ENCODE assay signal across 8 cellular contexts in genomic region chr3:99817437-99818240, GRCh38. TPM values are rescaled to one million over a fixed set of nuclear protein-coding genes. Genes with fewer than 3 reads are reported as not detected.
DNase-seq lines count a peak whose midpoint lies in the region; ATAC-seq and TF ChIP-seq lines count a peak whose summit lies in the region.

CMSS1 (plus strand) TSS chr3:99817862.

- peaks cover 5% of the 10 kb centered on the region for H3K4me1 ChIP-seq in fibroblast of lung (ENCODE audit: control insufficient read depth, extremely low read depth, insufficient read depth, low read length)

- DNase-seq in ELF-1 (ENCODE audit: low read depth, low spot score) (peak; percentile 95), GOT3 (lab: John Stamatoyannopoulos, UW) (peak; percentile 78), LNCaP clone FGC (ENCODE audit: low read depth) (peak; percentile 76), RWPE1 (ENCODE audit: low spot score) (peak; percentile 89), fibroblast of lung (ENCODE audit: low read depth in 2 of 2) (peak; percentile 90 to 94)
- peak; percentile 92 to 99 (median 97) for DNase-seq in naive thymus-derived CD8-positive, alpha-beta T cell
- DNase-seq in stimulated activated naive CD4-positive, alpha-beta T cell (lab: John Stamatoyannopoulos, UW): peak; percentile 91 to 98 (median 94)

- H3K27ac ChIP-seq in RWPE1 (peak within 1 kb of the TSS; percentile 82), fibroblast of lung (ENCODE audit: insufficient read depth, low read length) (peak within 1 kb of the TSS; percentile 94)

- peak within 1 kb of the TSS; percentile 96 for H3K4me2 ChIP-seq in fibroblast of lung (ENCODE audit: extremely low read depth, insufficient read depth, low read length)

- H3K27me3 Mint-ChIP-seq in activated T-helper 17 cell treated with anti-CD3 and anti-CD28 coated beads, Interleukin-2, amount 50 U/mL, for 72 hours: no peaks in the 10 kb centered on the region
- no peaks in the 10 kb centered on the region for H3K27me3 Mint-ChIP-seq in naive thymus-derived CD8-positive, alpha-beta T cell

- peaks cover 9% of the 10 kb centered on the region for H3K79me2 ChIP-seq in fibroblast of lung (ENCODE audit: control insufficient read depth, insufficient read depth, low read length)

- peaks cover 18% of the 10 kb centered on the region for H3K36me3 Mint-ChIP-seq in activated T-helper 17 cell treated with anti-CD3 and anti-CD28 coated beads, Interleukin-2, amount 50 U/mL, for 72 hours (ENCODE audit: low read depth)
- no peaks in the 10 kb centered on the region for H3K36me3 Mint-ChIP-seq in naive thymus-derived CD8-positive, alpha-beta T cell

- H2AFZ ChIP-seq in fibroblast of lung (ENCODE audit: low read length): peak within 1 kb of the TSS; percentile 95

- no peaks in the 10 kb centered on the region for H3K36me3 ChIP-seq in fibroblast of lung (ENCODE audit: control insufficient read depth, insufficient read depth, low read length)

- no peaks in the 10 kb centered on the region for H3K9me3 Mint-ChIP-seq in activated T-helper 17 cell treated with anti-CD3 and anti-CD28 coated beads, Interleukin-2, amount 50 U/mL, for 72 hours
- no peaks in the 10 kb centered on the region for H3K9me3 Mint-ChIP-seq in naive thymus-derived CD8-positive, alpha-beta T cell

- POLR2A ChIA-PET in RWPE1 (lab: Yijun Ruan, JAX; ENCODE audit: low non-redundant PET): interaction anchor here (0.7 to 1.0 kb wide), 2 partner anchors 16 to 443 kb away, joined by 3 to 5 read pairs; partner anchors contain the start of gene TBC1D23
- POLR2A ChIA-PET in naive thymus-derived CD8-positive, alpha-beta T cell (lab: Charles Lee): interaction anchor here (0.7 to 1.5 kb wide), 7 partner anchors 9 to 1962 kb away, joined by 3 to 8 read pairs (median 4); partner anchors contain the start of genes CEP97, DCBLD2, NXPE3 and TBC1D23

- no peaks in the 10 kb centered on the region for H3K9me3 ChIP-seq in fibroblast of lung (ENCODE audit: control insufficient read depth, insufficient read depth, low read depth, low read length)

- peak; percentile 95 for ATAC-seq in activated T-helper 17 cell treated with anti-CD3 and anti-CD28 coated beads, Interleukin-2, amount 50 U/mL, for 72 hours (replicated peaks)
- peak; percentile 89 to 93 for ATAC-seq in naive thymus-derived CD8-positive, alpha-beta T cell

- CTCF ChIA-PET in RWPE1 (lab: Yijun Ruan, JAX): interaction anchor here (0.5 to 1.2 kb wide), 3 partner anchors 9 to 1137 kb away, joined by 3 to 5 read pairs (median 3); no protein-coding TSS in a partner anchor

- H3K4me3 ChIP-seq in LNCaP clone FGC (ENCODE audit: low read depth, low read length): peak within 1 kb of the TSS; percentile 68
- peak within 1 kb of the TSS; percentile 67 to 97 (median 78) for H3K4me3 ChIP-seq in fibroblast of lung (replicated peaks in 1 of 4; ENCODE audit: control extremely low read depth in 1 of 4, insufficient read depth in 1 of 4, low read depth in 3 of 4, low read length in 4 of 4)

- peak within 1 kb of the TSS; percentile 90 for H3K27ac Mint-ChIP-seq in activated T-helper 17 cell treated with anti-CD3 and anti-CD28 coated beads, Interleukin-2, amount 50 U/mL, for 72 hours
- H3K27ac Mint-ChIP-seq in naive thymus-derived CD8-positive, alpha-beta T cell: peak within 1 kb of the TSS; percentile 97 to 100 (median 99)

- TF ChIP-seq CTCF in LNCaP clone FGC (IDR thresholded peaks at IDR 0.05; ENCODE audit: control insufficient read depth, extremely low read depth, insufficient read depth): no peak
- peak; percentile 29 for TF ChIP-seq CTCF in RWPE1 (conservative IDR thresholded peaks at IDR 0.05; ENCODE audit: low read depth)
- peak; percentile 17 to 22 for TF ChIP-seq CTCF in fibroblast of lung (conservative IDR thresholded peaks at IDR 0.05 in 1 of 2, IDR thresholded peaks at IDR 0.05 in 1 of 2; ENCODE audit: low read depth in 1 of 2, low read length in 2 of 2)

- peaks cover 11% of the 10 kb centered on the region for H3K4me1 Mint-ChIP-seq in activated T-helper 17 cell treated with anti-CD3 and anti-CD28 coated beads, Interleukin-2, amount 50 U/mL, for 72 hours
- peaks cover 16 to 42% (median 41%) of the 10 kb centered on the region in 4 donors for H3K4me1 Mint-ChIP-seq in naive thymus-derived CD8-positive, alpha-beta T cell

- H4K20me1 ChIP-seq in fibroblast of lung (ENCODE audit: control insufficient read depth, extremely low read depth, insufficient read depth, low read length): no peaks in the 10 kb centered on the region

- H3K9ac ChIP-seq in fibroblast of lung (ENCODE audit: insufficient read depth, low read length): peak within 1 kb of the TSS; percentile 89

- peak within 1 kb of the TSS; percentile 90 for H3K4me3 Mint-ChIP-seq in activated T-helper 17 cell treated with anti-CD3 and anti-CD28 coated beads, Interleukin-2, amount 50 U/mL, for 72 hours
- peak within 1 kb of the TSS; percentile 91 to 99 (median 95) for H3K4me3 Mint-ChIP-seq in naive thymus-derived CD8-positive, alpha-beta T cell

- H3K27me3 ChIP-seq in fibroblast of lung (ENCODE audit: control insufficient read depth, insufficient read depth, low read length): no peaks in the 10 kb centered on the region

RNA-seq across cellular contexts. Expression of gene CMSS1, which starts in this region (rescaled TPM):
- total RNA-seq in activated T-helper 17 cell treated with anti-CD3 and anti-CD28 coated beads, Interleukin-2, amount 50 U/mL, for 72 hours: 10 to 100 TPM; 29.8 to 67.4 TPM
- total RNA-seq in fibroblast of lung: 6.7 and 6.9 TPM in 2 replicates
- 13.2 and 28.3 TPM in 2 replicates for polyA plus RNA-seq in fibroblast of lung
- polyA plus RNA-seq in fibroblast of lung (2012): 20.2 and 37.9 TPM in 2 replicates
- 1.3 and 5.8 TPM in 2 replicates for polyA minus RNA-seq in fibroblast of lung (ENCODE audit: low replicate concordance)
- total RNA-seq in naive thymus-derived CD8-positive, alpha-beta T cell: 10 to 100 TPM; 18.9 to 20.2 TPM
- 10 to 100 TPM; 29.7 to 32.4 (median 32.3) TPM for polyA plus RNA-seq in naive thymus-derived CD8-positive, alpha-beta T cell

Comparison
In these comparisons a context has a peak if more than half of its experiments do, and no peak if none do; other contexts are left out.
1. Peak in every context shown above with its lines: DNase-seq, ATAC-seq, H3K4me3 ChIP-seq and H3K27ac ChIP-seq.